8 cellular contexts compared by ENCODE assay signal in the genomic region with DNA sequence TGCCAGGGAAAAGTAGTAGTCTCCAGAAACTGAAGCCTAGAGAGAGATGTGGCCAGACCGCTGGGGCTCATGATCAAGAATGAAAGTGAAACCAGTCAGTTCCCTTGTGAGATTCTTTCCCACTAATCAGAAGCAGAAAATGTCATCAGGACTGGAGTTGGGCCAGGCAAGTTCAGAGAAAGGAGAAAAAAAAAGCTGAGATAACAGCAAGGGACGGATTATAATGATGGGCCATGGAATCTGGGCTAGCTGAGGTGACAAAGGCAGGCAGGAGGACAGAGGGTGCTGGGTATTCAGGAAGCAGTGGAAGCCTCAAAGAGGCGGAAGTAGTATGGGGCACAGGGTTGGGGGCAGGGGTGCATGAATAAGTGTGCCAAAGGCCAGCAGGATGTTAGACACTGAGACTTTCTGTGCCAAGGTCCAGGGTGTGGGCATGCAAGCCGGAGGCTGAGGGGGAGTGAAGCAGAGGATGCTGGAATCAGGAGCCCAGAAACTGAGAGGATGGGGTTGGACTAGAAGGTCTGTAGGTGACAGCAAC. TPM values are rescaled to one million over a fixed set of nuclear protein-coding genes. Genes with fewer than 3 reads are reported as not detected.
A peak's percentile ranks its signal among the peaks of the same experiment; 100 is the strongest.
DNase-seq lines count a peak whose midpoint lies in the region; ATAC-seq and TF ChIP-seq lines count a peak whose summit lies in the region.

No MANE protein-coding gene starts in this region.

- WGBS in heart left ventricle, 4 donors: 0 to 30% (median 9%) methylated on average over 4 of the region's 4 CpGs
- 1% methylated on average over 4 of the region's 4 CpGs for WGBS in sigmoid colon, 2 donors

- no peak for TF ChIP-seq EP300 in sigmoid colon (IDR thresholded peaks at IDR 0.05)

- H3K36me3 Mint-ChIP-seq in activated naive CD8-positive, alpha-beta T cell treated with anti-CD3 and anti-CD28 coated beads for 36 hours: peaks cover 28% of the 10 kb centered on the region

- H3K9me3 ChIP-seq in heart left ventricle: no peaks in the 10 kb centered on the region
- no peaks in the 10 kb centered on the region for H3K9me3 ChIP-seq in sigmoid colon
- no peaks in the 10 kb centered on the region for H3K9me3 ChIP-seq in WERI-Rb-1 (ENCODE audit: severe bottlenecking)

- peaks cover 0 to 28% (median 3%) of the 10 kb centered on the region in 9 donors for H3K36me3 ChIP-seq in heart left ventricle
- no peaks in the 10 kb centered on the region for H3K36me3 ChIP-seq in sigmoid colon
- peaks cover 16% of the 10 kb centered on the region for H3K36me3 ChIP-seq in WERI-Rb-1

- DNase-seq in GM04504 (ENCODE audit: low read depth) (peak; percentile 67), SK-MEL-5 (ENCODE audit: low read depth, low spot score) (peak; percentile 51), heart left ventricle (peak in 4 of 5 donors; percentile 48 to 62 (median 62)), sigmoid colon (peak; percentile 74), WERI-Rb-1 (no peak)
- peak; percentile 35 for DNase-seq in activated naive CD8-positive, alpha-beta T cell treated with anti-CD3 and anti-CD28 coated beads for 36 hours

- H3K4me3 ChIP-seq in heart left ventricle (peak overlapping the region in 11 of 12 donors; percentile 6 to 57 (median 40)), sigmoid colon (peak overlapping the region; percentile 11 to 36 (median 30)), WERI-Rb-1 (ENCODE audit: low read depth, low read length) (no peak overlapping the region)

- TF ChIP-seq POLR2A in heart left ventricle (IDR thresholded peaks at IDR 0.05) (no peak), sigmoid colon (IDR thresholded peaks at IDR 0.05) (no peak)

- H3K27me3 ChIP-seq in heart left ventricle: peaks cover 0 to 8% (median 0%) of the 10 kb centered on the region in 9 donors
- no peaks in the 10 kb centered on the region for H3K27me3 ChIP-seq in sigmoid colon
- H3K27me3 ChIP-seq in WERI-Rb-1 (ENCODE audit: insufficient read depth, low read depth, severe bottlenecking): no peaks in the 10 kb centered on the region

- peak overlapping the region; percentile 95 for H3K27ac Mint-ChIP-seq in activated naive CD8-positive, alpha-beta T cell treated with anti-CD3 and anti-CD28 coated beads for 36 hours

- intact Hi-C loops in heart left ventricle (cut with DNase I) (loop anchor here in 4 of 10 donors (5.0 to 10.0 kb wide), 3 partner anchors 60 to 103 kb away; a partner anchor contains a TSS), sigmoid colon (cut with DNase I) (loop anchor here (5.0 to 10.0 kb wide), 5 partner anchors 63 to 800 kb away; a partner anchor contains a TSS)

- no peaks in the 10 kb centered on the region for H3K9me3 Mint-ChIP-seq in activated naive CD8-positive, alpha-beta T cell treated with anti-CD3 and anti-CD28 coated beads for 36 hours

- H3K4me1 Mint-ChIP-seq in activated naive CD8-positive, alpha-beta T cell treated with anti-CD3 and anti-CD28 coated beads for 36 hours: peaks cover 28% of the 10 kb centered on the region

- ATAC-seq in HG02852 (IDR thresholded peaks at IDR 0.05; ENCODE audit: unreplicated experiment) (peak; percentile 35), heart left ventricle (peak; percentile 35 to 76 (median 58)), GM19452 (IDR thresholded peaks at IDR 0.05; ENCODE audit: unreplicated experiment) (no peak)

- H3K27ac ChIP-seq in heart left ventricle (peak overlapping the region; percentile 40 to 87 (median 76)), sigmoid colon (peak overlapping the region; percentile 69 to 81 (median 77)), WERI-Rb-1 (no peak overlapping the region)

- no peaks in the 10 kb centered on the region for H3K27me3 Mint-ChIP-seq in activated naive CD8-positive, alpha-beta T cell treated with anti-CD3 and anti-CD28 coated beads for 36 hours

- in situ Hi-C loops in SK-MEL-5 (cut with HindIII; ENCODE audit: low pct_unique_long_range_greater_than_20kb, low sequenced_read_pairs): no loop called here

- peaks cover 0 to 64% (median 18%) of the 10 kb centered on the region in 12 donors for H3K4me1 ChIP-seq in heart left ventricle
- H3K4me1 ChIP-seq in sigmoid colon: peaks cover 0 to 54% (median 31%) of the 10 kb centered on the region in 4 donors

- H3K4me3 Mint-ChIP-seq in activated naive CD8-positive, alpha-beta T cell treated with anti-CD3 and anti-CD28 coated beads for 36 hours: peak overlapping the region; percentile 88

- TF ChIP-seq CTCF in heart left ventricle (IDR thresholded peaks at IDR 0.05) (no peak), sigmoid colon (IDR thresholded peaks at IDR 0.05) (no peak), WERI-Rb-1 (IDR thresholded peaks at IDR 0.05; ENCODE audit: low read depth, low read length) (no peak)

RNA-seq across cellular contexts. Expression of a gene that starts 2.5 kb away (rescaled TPM):
- 9.2 and 10.9 TPM in 2 replicates for total RNA-seq in SK-MEL-5 (2014; rRNA removed; shearing (Covaris generic))
- 13.3 and 17.1 TPM in 2 replicates for polyA plus RNA-seq in SK-MEL-5 (2015; cell fraction: cytosol; rRNA removed)
- 12.6 and 13.0 TPM in 2 replicates for polyA plus RNA-seq in SK-MEL-5 (2015; cell fraction: nucleus; rRNA removed)
- total RNA-seq in activated naive CD8-positive, alpha-beta T cell treated with anti-CD3 and anti-CD28 coated beads for 36 hours: 10 to 100 TPM; 17.5 to 17.7 TPM
- 10 to 100 TPM in 1 of 9 donors, 1 to 10 TPM in 8; 3.3 to 16.0 (median 6.0) TPM for total RNA-seq in heart left ventricle
- polyA plus RNA-seq in heart left ventricle: 1 to 10 TPM; 2.6 to 3.5 TPM
- total RNA-seq in sigmoid colon: 10 to 100 TPM in 1 of 4 donors, 1 to 10 TPM in 3; 9.2 to 11.4 (median 9.8) TPM
- 10 to 100 TPM in 1 of 3 donors, 1 to 10 TPM in 2; 7.6 to 13.0 (median 9.6) TPM for polyA plus RNA-seq in sigmoid colon

RNA-seq across cellular contexts. Expression of a gene that starts 21.7 kb away (rescaled TPM):
- total RNA-seq in SK-MEL-5 (2014; rRNA removed; shearing (Covaris generic)): not detected in 2 replicates
- not detected in 2 replicates for polyA plus RNA-seq in SK-MEL-5 (2015; cell fraction: cytosol; rRNA removed)
- polyA plus RNA-seq in SK-MEL-5 (2015; cell fraction: nucleus; rRNA removed): not detected in 2 replicates
- not detected for total RNA-seq in activated naive CD8-positive, alpha-beta T cell treated with anti-CD3 and anti-CD28 coated beads for 36 hours
- total RNA-seq in heart left ventricle: not detected
- not detected for polyA plus RNA-seq in heart left ventricle
- not detected for total RNA-seq in sigmoid colon
- not detected for polyA plus RNA-seq in sigmoid colon
